ENCODE assay signal across 25 cellular contexts in genomic region chr3:153050978-153051377, GRCh38.
DNase-seq lines count a peak whose midpoint lies in the region; ATAC-seq and TF ChIP-seq lines count a peak whose summit lies in the region.
"Had no signal": no experiment of that assay in that cellular context is flagged by ENCODE, and none has a peak within 500 bp of the region (broad histone marks: within the 10 kb centered on the region; RNA-seq: fewer than 3 reads in every experiment).

No MANE protein-coding gene starts in this region.

- no peaks in the 10 kb centered on the region for H4K20me1 ChIP-seq in mammary epithelial cell (ENCODE audit: insufficient read depth, low read length)

- H3K36me3 ChIP-seq in breast epithelium (no peaks in the 10 kb centered on the region), mammary epithelial cell (ENCODE audit: insufficient read depth, low read length) (no peaks in the 10 kb centered on the region)
- H3K36me3 ChIP-seq: BE2C, gastroesophageal sphincter, spleen, tibial artery had no signal

- CTCF ChIA-PET in MCF 10A (lab: Yijun Ruan, JAX), result interaction anchor here (0.6 to 1.2 kb wide), 3 partner anchors 240 to 979 kb away, joined by 3 to 5 read pairs (median 4); no protein-coding TSS in a partner anchor
- CTCF ChIA-PET in mammary epithelial cell (lab: Charles Lee; ENCODE audit: low non-redundant PET), result interaction anchor here (0.8 kb wide), 1 partner anchor 47 kb away, joined by 5 read pairs; no protein-coding TSS in a partner anchor
- CTCF ChIA-PET in activated CD8-positive, alpha-beta memory T cell treated with anti-CD3 and anti-CD28 coated beads, Interleukin-2, amount 10 ng/mL, durations not matched to agents 7 days and 5 days (lab: Charles Lee), result interaction anchor here (1.5 to 2.6 kb wide), 2 partner anchors 8 to 10 kb away, joined by 4 to 12 read pairs; no protein-coding TSS in a partner anchor

- DNase-seq in MCF 10A (ENCODE audit: unreplicated experiment) (no peak), breast epithelium (ENCODE audit: low spot score in 2 of 2) (no peak), mammary epithelial cell (peak; percentile 14), kidney tubule cell (ENCODE audit: low spot score) (peak; percentile 42), NOMO-1 (lab: John Stamatoyannopoulos, UW; ENCODE audit: unreplicated experiment in 2 of 2) (no peak)
- DNase-seq in activated CD8-positive, alpha-beta memory T cell treated with anti-CD3 and anti-CD28 coated beads, Interleukin-2, amount 10 ng/mL, durations not matched to agents 7 days and 5 days, result no peak
- no peak for DNase-seq in stimulated activated CD4-positive, alpha-beta T cell treated with anti-CD3 and anti-CD28 coated beads, Interleukin-4, amount 100 ng/mL, for 24 hours
- DNase-seq: 8988T; activated naive CD4-positive, alpha-beta T cell treated with anti-CD3 and anti-CD28 coated beads, Interleukin-2, amount 10 ng/mL, durations not matched to agents 7 days and 5 days; activated T-cell treated with anti-CD3 and anti-CD28 coated beads, Interleukin-2, amount 50 U/mL, for 48 hours; BE2C; central memory CD4-positive, alpha-beta T cell; DMS79 treated with DMSO at 0.1 percent for 48 hours; naive thymus-derived CD4-positive, alpha-beta T cell; NCI-H1436 treated with DMSO at 0.1 percent for 48 hours; NCI-H524; occipital lobe; spleen; stimulated activated CD4-positive, alpha-beta T cell treated with anti-CD3 and anti-CD28 coated beads, Interleukin-4, amount 100 ng/mL, for 1 hour; tibial artery had no signal

- H3K4me2 ChIP-seq in mammary epithelial cell (ENCODE audit: insufficient read depth, low read depth, low read length), result peak overlapping the region; percentile 72

- peak overlapping the region; percentile 64 for H3K27ac Mint-ChIP-seq in MCF 10A (ENCODE audit: low read depth, unreplicated experiment)
- H3K27ac Mint-ChIP-seq in activated CD8-positive, alpha-beta memory T cell treated with anti-CD3 and anti-CD28 coated beads, Interleukin-2, amount 10 ng/mL, durations not matched to agents 7 days and 5 days, result no peak overlapping the region
- H3K27ac Mint-ChIP-seq: activated naive CD4-positive, alpha-beta T cell treated with anti-CD3 and anti-CD28 coated beads, Interleukin-2, amount 10 ng/mL, durations not matched to agents 7 days and 5 days; naive thymus-derived CD4-positive, alpha-beta T cell; stimulated activated naive CD8-positive, alpha-beta T cell treated with anti-CD3 and anti-CD28 coated beads, Interleukin-15, Interleukin-2, amounts not matched to agents 100 ng/mL and 50 ng/mL, for 24 hours had no signal

- WGBS in mammary epithelial cell (ENCODE audit: low coverage, missing lambda C conversion rate), result 97% methylated on average over 6 of the region's 6 CpGs

- peaks cover 14% of the 10 kb centered on the region for H3K4me1 Mint-ChIP-seq in MCF 10A (ENCODE audit: insufficient read depth, unreplicated experiment)
- no peaks in the 10 kb centered on the region for H3K4me1 Mint-ChIP-seq in activated CD8-positive, alpha-beta memory T cell treated with anti-CD3 and anti-CD28 coated beads, Interleukin-2, amount 10 ng/mL, durations not matched to agents 7 days and 5 days
- H3K4me1 Mint-ChIP-seq: activated naive CD4-positive, alpha-beta T cell treated with anti-CD3 and anti-CD28 coated beads, Interleukin-2, amount 10 ng/mL, durations not matched to agents 7 days and 5 days had no signal

- H3K9me3 ChIP-seq in breast epithelium (no peaks in the 10 kb centered on the region), mammary epithelial cell (replicated peaks; ENCODE audit: insufficient read depth, low read length) (no peaks in the 10 kb centered on the region)
- H3K9me3 ChIP-seq: BE2C, gastroesophageal sphincter, spleen, tibial artery had no signal

- no peak overlapping the region for H3K27ac ChIP-seq in breast epithelium
- H3K27ac ChIP-seq in mammary epithelial cell (ENCODE audit: insufficient read depth, low read depth, low read length), result peak overlapping the region; percentile 96
- H3K27ac ChIP-seq: HL-60, spleen had no signal

- no peak overlapping the region for H3K4me3 Mint-ChIP-seq in MCF 10A (ENCODE audit: unreplicated experiment)
- H3K4me3 Mint-ChIP-seq in activated CD8-positive, alpha-beta memory T cell treated with anti-CD3 and anti-CD28 coated beads, Interleukin-2, amount 10 ng/mL, durations not matched to agents 7 days and 5 days, result no peak overlapping the region
- H3K4me3 Mint-ChIP-seq: activated naive CD4-positive, alpha-beta T cell treated with anti-CD3 and anti-CD28 coated beads, Interleukin-2, amount 10 ng/mL, durations not matched to agents 7 days and 5 days; naive thymus-derived CD4-positive, alpha-beta T cell; stimulated activated naive CD8-positive, alpha-beta T cell treated with anti-CD3 and anti-CD28 coated beads, Interleukin-15, Interleukin-2, amounts not matched to agents 100 ng/mL and 50 ng/mL, for 24 hours had no signal

- H3K4me3 ChIP-seq in breast epithelium, result no peak overlapping the region
- H3K4me3 ChIP-seq in mammary epithelial cell (replicated peaks in 1 of 3; ENCODE audit: insufficient read depth in 1 of 3, low read depth in 2 of 3, low read length in 3 of 3), result no peak overlapping the region
- H3K4me3 ChIP-seq: gastroesophageal sphincter, GM12878, spleen, tibial artery had no signal

- H3K27me3 Mint-ChIP-seq in MCF 10A (ENCODE audit: insufficient read depth, unreplicated experiment), result no peaks in the 10 kb centered on the region
- no peaks in the 10 kb centered on the region for H3K27me3 Mint-ChIP-seq in activated CD8-positive, alpha-beta memory T cell treated with anti-CD3 and anti-CD28 coated beads, Interleukin-2, amount 10 ng/mL, durations not matched to agents 7 days and 5 days
- H3K27me3 Mint-ChIP-seq: stimulated activated naive CD8-positive, alpha-beta T cell treated with anti-CD3 and anti-CD28 coated beads, Interleukin-15, Interleukin-2, amounts not matched to agents 100 ng/mL and 50 ng/mL, for 24 hours had no signal

- dilution Hi-C loops in mammary epithelial cell (cut with HindIII; ENCODE audit: low sequenced_read_pairs), result loop anchor here (5.0 kb wide), 2 partner anchors 86 to 111 kb away; partner anchors contain the start of gene RAP2B

- POLR2A ChIA-PET in MCF 10A (lab: Yijun Ruan, JAX), result interaction anchor here (0.6 to 12.9 kb wide), 14 partner anchors 8 to 1849 kb away, joined by 3 to 254 read pairs (median 6); partner anchors contain the start of gene RAP2B

- ATAC-seq in activated CD8-positive, alpha-beta memory T cell treated with anti-CD3 and anti-CD28 coated beads, Interleukin-2, amount 10 ng/mL, durations not matched to agents 7 days and 5 days, result no peak
- ATAC-seq in HG02759 (IDR thresholded peaks at IDR 0.05; ENCODE audit: unreplicated experiment), result no peak
- ATAC-seq: GM12878; naive thymus-derived CD4-positive, alpha-beta T cell had no signal

- intact Hi-C loops in MCF 10A (cut with micrococcal nuclease), result no loop called here
- intact Hi-C loops in breast epithelium (cut with DNase I; ENCODE audit: low total_unique reads), result no loop called here
- intact Hi-C loops in mammary epithelial cell (cut with micrococcal nuclease), result no loop called here

- H3K4me1 ChIP-seq in breast epithelium (no peaks in the 10 kb centered on the region), mammary epithelial cell (ENCODE audit: insufficient read depth, low read length) (peaks cover 21% of the 10 kb centered on the region)
- H3K4me1 ChIP-seq: BE2C, spleen had no signal

- no peak overlapping the region for H3K9ac ChIP-seq in mammary epithelial cell (ENCODE audit: insufficient read depth, low read length)

- BruUV-seq in MCF 10A (replicated peaks; lab: Mats Ljungman, UMichigan) (no TSS peak), mammary epithelial cell (replicated peaks; lab: Mats Ljungman, UMichigan) (no TSS peak)

- no peaks in the 10 kb centered on the region for H3K9me3 Mint-ChIP-seq in MCF 10A (ENCODE audit: unreplicated experiment)
- H3K9me3 Mint-ChIP-seq in activated CD8-positive, alpha-beta memory T cell treated with anti-CD3 and anti-CD28 coated beads, Interleukin-2, amount 10 ng/mL, durations not matched to agents 7 days and 5 days (ENCODE audit: low read depth), result no peaks in the 10 kb centered on the region
- H3K9me3 Mint-ChIP-seq: activated naive CD4-positive, alpha-beta T cell treated with anti-CD3 and anti-CD28 coated beads, Interleukin-2, amount 10 ng/mL, durations not matched to agents 7 days and 5 days; naive thymus-derived CD4-positive, alpha-beta T cell; stimulated activated naive CD8-positive, alpha-beta T cell treated with anti-CD3 and anti-CD28 coated beads, Interleukin-15, Interleukin-2, amounts not matched to agents 100 ng/mL and 50 ng/mL, for 24 hours had no signal

- H2AFZ ChIP-seq in mammary epithelial cell (ENCODE audit: low read depth, low read length), result peak overlapping the region; percentile 37

- TF ChIP-seq POLR2A in breast epithelium (IDR thresholded peaks at IDR 0.05), result no peak

- H3K36me3 Mint-ChIP-seq in MCF 10A (ENCODE audit: insufficient read depth, unreplicated experiment), result no peaks in the 10 kb centered on the region
- no peaks in the 10 kb centered on the region for H3K36me3 Mint-ChIP-seq in activated CD8-positive, alpha-beta memory T cell treated with anti-CD3 and anti-CD28 coated beads, Interleukin-2, amount 10 ng/mL, durations not matched to agents 7 days and 5 days
- H3K36me3 Mint-ChIP-seq: activated naive CD4-positive, alpha-beta T cell treated with anti-CD3 and anti-CD28 coated beads, Interleukin-2, amount 10 ng/mL, durations not matched to agents 7 days and 5 days; naive thymus-derived CD4-positive, alpha-beta T cell had no signal

- in situ Hi-C loops in mammary epithelial cell (cut with MboI; ENCODE audit: low sequenced_read_pairs in 2 of 2), result loop anchor here in 1 of 2 donors (10.0 kb wide), 1 partner anchor 114 kb away; the partner anchor contains the start of gene RAP2B

- TF ChIP-seq CTCF in MCF 10A (IDR thresholded peaks at IDR 0.05; ENCODE audit: unreplicated experiment) (no peak), breast epithelium (IDR thresholded peaks at IDR 0.05) (no peak), mammary epithelial cell (conservative IDR thresholded peaks at IDR 0.05 in 1 of 2, IDR thresholded peaks at IDR 0.05 in 1 of 2; ENCODE audit: extremely low read depth in 1 of 2, insufficient read depth in 1 of 2, low read depth in 1 of 2, low read length in 2 of 2) (peak in 1 of 2 donors; percentile 1)

- H3K79me2 ChIP-seq in mammary epithelial cell (ENCODE audit: insufficient read depth, low read length), result no peaks in the 10 kb centered on the region

- H3K27me3 ChIP-seq in breast epithelium, result no peaks in the 10 kb centered on the region
- H3K27me3 ChIP-seq in mammary epithelial cell (ENCODE audit: insufficient read depth, low read length), result no peaks in the 10 kb centered on the region
- H3K27me3 ChIP-seq: BE2C, gastroesophageal sphincter, spleen, tibial artery had no signal

Comparison
In these comparisons a context has a peak if more than half of its experiments do, and no peak if none do; other contexts are left out.
1. DNase-seq: peak in mammary epithelial cell (single experiment) and kidney tubule cell (single experiment); none in MCF 10A (single experiment), breast epithelium (0 of 2), activated CD8-positive, alpha-beta memory T cell treated with anti-CD3 and anti-CD28 coated beads, Interleukin-2, amount 10 ng/mL, durations not matched to agents 7 days and 5 days (single experiment), NOMO-1 (0 of 2) and stimulated activated CD4-positive, alpha-beta T cell treated with anti-CD3 and anti-CD28 coated beads, Interleukin-4, amount 100 ng/mL, for 24 hours (single experiment).